In the genomic region with DNA sequence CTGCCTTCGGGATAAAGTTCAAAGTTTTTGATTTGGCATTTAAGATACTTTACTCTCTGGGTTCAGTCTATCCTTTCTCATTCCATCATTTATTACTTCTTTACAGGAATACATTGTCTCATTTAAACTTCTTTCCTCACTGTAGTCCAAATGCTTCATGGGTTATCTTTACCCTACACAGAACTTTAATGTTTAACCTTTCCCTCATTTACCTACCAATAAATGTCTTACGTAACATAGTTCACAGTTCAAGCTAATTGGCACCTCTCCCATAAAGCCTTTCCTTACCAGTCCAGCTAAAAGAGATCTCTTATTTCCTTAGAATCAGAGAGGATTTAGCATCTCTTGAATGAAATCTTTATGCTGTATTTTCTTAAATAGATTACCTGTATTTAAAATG, we compare ENCODE assay signal across 22 cellular contexts.
A peak's percentile ranks its signal among the peaks of the same experiment; 100 is the strongest.
DNase-seq lines count a peak whose midpoint lies in the region; ATAC-seq, FAIRE-seq and TF ChIP-seq lines count a peak whose summit lies in the region.
"Had no signal": no experiment of that assay in that cellular context is flagged by ENCODE, and none has a peak within 500 bp of the region (broad histone marks: within the 10 kb centered on the region; RNA-seq: fewer than 3 reads in every experiment).

No MANE protein-coding gene starts in this region.

- no peaks in the 10 kb centered on the region for H4K20me1 ChIP-seq in HepG2 (ENCODE audit: insufficient read depth, low read length)
- H4K20me1 ChIP-seq: BLaER1 treated with 17β-estradiol and CSF1 and Interleukin-3, amounts not matched to agents 10 nM and 100 nM had no signal

- POLR2A ChIA-PET in HepG2 (lab: Yijun Ruan, JAX), result no interaction called here

- peaks cover 6 to 11% (median 8%) of the 10 kb centered on the region in 4 donors for H3K4me1 ChIP-seq in liver (ENCODE audit: control insufficient read depth in 4 of 4, insufficient read depth in 4 of 4, low read length in 3 of 4)
- no peaks in the 10 kb centered on the region for H3K4me1 ChIP-seq in HepG2 (ENCODE audit: insufficient read depth, low read length)
- H3K4me1 ChIP-seq in right lobe of liver, result peaks cover 0 to 26% (median 4%) of the 10 kb centered on the region in 4 donors
- H3K4me1 ChIP-seq in SJCRH30, result no peaks in the 10 kb centered on the region
- H3K4me1 ChIP-seq: A549; BLaER1 treated with 17β-estradiol and CSF1 and Interleukin-3, amounts not matched to agents 10 nM and 100 nM; Caco-2 had no signal

- no peak for TF ChIP-seq CTCF in liver (IDR thresholded peaks at IDR 0.05; ENCODE audit: low read depth, low read length, missing input control)
- no peak for TF ChIP-seq CTCF in HepG2 (CRISPR knock-in tag; IDR thresholded peaks at IDR 0.05)
- TF ChIP-seq CTCF in right lobe of liver (IDR thresholded peaks at IDR 0.05), result no peak

- H3K4me2 ChIP-seq in HepG2 (ENCODE audit: low read depth, low read length), result no peak overlapping the region
- H3K4me2 ChIP-seq: A549; BLaER1 treated with 17β-estradiol and CSF1 and Interleukin-3, amounts not matched to agents 10 nM and 100 nM had no signal

- TF ChIP-seq POLR2A in HepG2 (IDR thresholded peaks at IDR 0.05; ENCODE audit: insufficient read depth in 1 of 2, low read depth in 2 of 2, low read length in 2 of 2) (no peak), right lobe of liver (IDR thresholded peaks at IDR 0.05) (no peak)

- DNase-seq in HepG2 (ENCODE audit: low spot score) (no peak), left colon (no peak), right lobe of liver (no peak), SJCRH30 (no peak)
- no peak for DNase-seq in activated naive CD4-positive, alpha-beta T cell treated with anti-CD3 and anti-CD28 coated beads, Interleukin-2, amount 50 U/mL, for 16 hours
- DNase-seq: AML-193; Caco-2; Calu3; CD4-positive, alpha-beta T cell; CD8-positive, alpha-beta T cell; DMS79 treated with DMSO at 0.1 percent for 48 hours; GF-D8 had no signal

- H3K27me3 ChIP-seq in liver (ENCODE audit: control insufficient read depth in 4 of 4, insufficient read depth in 4 of 4, low read length in 3 of 4) (no peaks in the 10 kb centered on the region), HepG2 (ENCODE audit: control insufficient read depth in 1 of 2, insufficient read depth in 2 of 2, low read length in 2 of 2) (no peaks in the 10 kb centered on the region), right lobe of liver (no peaks in the 10 kb centered on the region), SJCRH30 (no peaks in the 10 kb centered on the region)
- H3K27me3 ChIP-seq: BLaER1 treated with 17β-estradiol and CSF1 and Interleukin-3, amounts not matched to agents 10 nM and 100 nM had no signal

- H3K36me3 ChIP-seq in liver (ENCODE audit: control insufficient read depth in 4 of 4, insufficient read depth in 3 of 4, low read depth in 1 of 4, low read length in 3 of 4), result no peaks in the 10 kb centered on the region
- H3K36me3 ChIP-seq in HepG2 (replicated peaks in 1 of 2; ENCODE audit: control insufficient read depth in 1 of 2, insufficient read depth in 2 of 2, low read length in 2 of 2), result no peaks in the 10 kb centered on the region
- H3K36me3 ChIP-seq in right lobe of liver, result no peaks in the 10 kb centered on the region
- H3K36me3 ChIP-seq in SJCRH30, result no peaks in the 10 kb centered on the region
- H3K36me3 ChIP-seq: BLaER1 treated with 17β-estradiol and CSF1 and Interleukin-3, amounts not matched to agents 10 nM and 100 nM had no signal

- H3K9me3 ChIP-seq in liver (ENCODE audit: control insufficient read depth in 4 of 4, low read length in 3 of 4), result no peaks in the 10 kb centered on the region
- H3K9me3 ChIP-seq in HepG2 (ENCODE audit: low read length), result peaks cover 88% of the 10 kb centered on the region
- no peaks in the 10 kb centered on the region for H3K9me3 ChIP-seq in right lobe of liver
- no peaks in the 10 kb centered on the region for H3K9me3 ChIP-seq in SJCRH30 (replicated peaks)
- H3K9me3 ChIP-seq: A549, Caco-2 had no signal

- no peak overlapping the region for H2AFZ ChIP-seq in HepG2 (ENCODE audit: low read length)

- CTCF ChIA-PET in HepG2 (lab: Yijun Ruan, JAX; ENCODE audit: low intra/inter-chr PET ratio, low total read pairs), result no interaction called here

- H3K4me3 ChIP-seq in liver (ENCODE audit: low read depth in 1 of 3, low read length in 3 of 3), result no peak overlapping the region
- no peak overlapping the region for H3K4me3 ChIP-seq in HepG2 (replicated peaks in 1 of 3; ENCODE audit: insufficient read depth in 1 of 3, low read depth in 2 of 3, low read length in 3 of 3)
- no peak overlapping the region for H3K4me3 ChIP-seq in right lobe of liver
- no peak overlapping the region for H3K4me3 ChIP-seq in SJCRH30
- H3K4me3 ChIP-seq: A549; BLaER1 treated with 17β-estradiol and CSF1 and Interleukin-3, amounts not matched to agents 10 nM and 100 nM had no signal

- H3K9ac ChIP-seq in liver (ENCODE audit: low read depth in 1 of 2, low read length in 2 of 2) (no peak overlapping the region), HepG2 (ENCODE audit: insufficient read depth, low read depth, low read length) (no peak overlapping the region)
- H3K9ac ChIP-seq: BLaER1 treated with 17β-estradiol and CSF1 and Interleukin-3, amounts not matched to agents 10 nM and 100 nM had no signal

- peak; percentile 20 to 24 for TF ChIP-seq RAD21 in liver (IDR thresholded peaks at IDR 0.05)
- TF ChIP-seq RAD21 in HepG2 (CRISPR knock-in tag; IDR thresholded peaks at IDR 0.05), result no peak

- ATAC-seq in HepG2 (no peak), left colon (peak; percentile 72), right lobe of liver (peak; percentile 86 to 94 (median 90)), HG02610 (IDR thresholded peaks at IDR 0.05; ENCODE audit: unreplicated experiment) (no peak)
- ATAC-seq: A549; CD8-positive, alpha-beta T cell had no signal

- no peaks in the 10 kb centered on the region for H3K79me2 ChIP-seq in HepG2 (ENCODE audit: insufficient read depth, low read length)

- FAIRE-seq in HepG2 (lab: Jason Lieb, UNC), result no peak
- FAIRE-seq: A549, D721Med, G401.6, GM12891, GM19239 had no signal

- intact Hi-C loops in HepG2 (cut with micrococcal nuclease; ENCODE audit: unreplicated experiment), result no loop called here
- intact Hi-C loops in left colon (cut with DNase I, micrococcal nuclease), result no loop called here
- intact Hi-C loops in right lobe of liver (cut with DNase I), result no loop called here

- in situ Hi-C loops in HepG2 (cut with HindIII; ENCODE audit: extremely low pct_ligation_motif_present, low pct_unique_long_range_greater_than_20kb), result no loop called here

- H3K27ac ChIP-seq in liver (ENCODE audit: low read depth in 1 of 2, low read length in 2 of 2) (peak overlapping the region in 1 of 2 donors; percentile 20), HepG2 (ENCODE audit: extremely low read length, insufficient read depth, low read length) (no peak overlapping the region), right lobe of liver (peak overlapping the region in 1 of 3 donors; percentile 52), SJCRH30 (no peak overlapping the region)
- H3K27ac ChIP-seq: 22Rv1; A549; BLaER1 treated with 17β-estradiol and CSF1 and Interleukin-3, amounts not matched to agents 10 nM and 100 nM; C4-2B had no signal

- 41% methylated on average over 2 of the region's 2 CpGs for WGBS in liver
- 12% methylated on average over 2 of the region's 2 CpGs for WGBS in HepG2 (ENCODE audit: low lambda C conversion rate)
- 36% methylated on average over 2 of the region's 2 CpGs for WGBS in right lobe of liver (ENCODE audit: insufficient coverage, low coverage, low lambda C conversion rate, missing lambda C conversion rate)

- no TSS peak for BruUV-seq in HepG2 (replicated peaks; lab: Mats Ljungman, UMichigan)

- no peak for TF ChIP-seq EP300 in HepG2 (IDR thresholded peaks at IDR 0.05; ENCODE audit: low read depth in 2 of 2, low read length in 2 of 2)
- TF ChIP-seq EP300 in HepG2 (CRISPR knock-in tag; IDR thresholded peaks at IDR 0.05; ENCODE audit: borderline replicate concordance), result no peak

TF ChIP-seq in liver, 16 proteins besides CTCF, POLR2A, EP300 and RAD21 (continues in another document):
- TF ChIP-seq NR2F2 (IDR thresholded peaks at IDR 0.05) (peak; percentile 42), JUND (IDR thresholded peaks at IDR 0.05) (peak in 1 of 2 donors; percentile 57), GABPA (IDR thresholded peaks at IDR 0.05 in 1 of 2, conservative IDR thresholded peaks at IDR 0.05 in 1 of 2) (no peak), HNF4A (conservative IDR thresholded peaks at IDR 0.05) (peak; percentile 77 to 82)
- TF ChIP-seq, protein P1, sequence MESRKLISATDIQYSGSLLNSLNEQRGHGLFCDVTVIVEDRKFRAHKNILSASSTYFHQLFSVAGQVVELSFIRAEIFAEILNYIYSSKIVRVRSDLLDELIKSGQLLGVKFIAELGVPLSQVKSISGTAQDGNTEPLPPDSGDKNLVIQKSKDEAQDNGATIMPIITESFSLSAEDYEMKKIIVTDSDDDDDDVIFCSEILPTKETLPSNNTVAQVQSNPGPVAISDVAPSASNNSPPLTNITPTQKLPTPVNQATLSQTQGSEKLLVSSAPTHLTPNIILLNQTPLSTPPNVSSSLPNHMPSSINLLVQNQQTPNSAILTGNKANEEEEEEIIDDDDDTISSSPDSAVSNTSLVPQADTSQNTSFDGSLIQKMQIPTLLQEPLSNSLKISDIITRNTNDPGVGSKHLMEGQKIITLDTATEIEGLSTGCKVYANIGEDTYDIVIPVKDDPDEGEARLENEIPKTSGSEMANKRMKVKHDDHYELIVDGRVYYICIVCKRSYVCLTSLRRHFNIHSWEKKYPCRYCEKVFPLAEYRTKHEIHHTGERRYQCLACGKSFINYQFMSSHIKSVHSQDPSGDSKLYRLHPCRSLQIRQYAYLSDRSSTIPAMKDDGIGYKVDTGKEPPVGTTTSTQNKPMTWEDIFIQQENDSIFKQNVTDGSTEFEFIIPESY (IDR thresholded peaks at IDR 0.05), result no peak

TF ChIP-seq in HepG2, 621 proteins besides CTCF, POLR2A, EP300 and RAD21 (continues in another document):
- no peak for TF ChIP-seq SRSF9 (IDR thresholded peaks at IDR 0.05; ENCODE audit: borderline replicate concordance, insufficient read depth, low read depth, low read length, poor library complexity, severe bottlenecking)
- TF ChIP-seq SIX1 (CRISPR knock-in tag; IDR thresholded peaks at IDR 0.05; ENCODE audit: borderline replicate concordance), result no peak
- TF ChIP-seq, protein P2, sequence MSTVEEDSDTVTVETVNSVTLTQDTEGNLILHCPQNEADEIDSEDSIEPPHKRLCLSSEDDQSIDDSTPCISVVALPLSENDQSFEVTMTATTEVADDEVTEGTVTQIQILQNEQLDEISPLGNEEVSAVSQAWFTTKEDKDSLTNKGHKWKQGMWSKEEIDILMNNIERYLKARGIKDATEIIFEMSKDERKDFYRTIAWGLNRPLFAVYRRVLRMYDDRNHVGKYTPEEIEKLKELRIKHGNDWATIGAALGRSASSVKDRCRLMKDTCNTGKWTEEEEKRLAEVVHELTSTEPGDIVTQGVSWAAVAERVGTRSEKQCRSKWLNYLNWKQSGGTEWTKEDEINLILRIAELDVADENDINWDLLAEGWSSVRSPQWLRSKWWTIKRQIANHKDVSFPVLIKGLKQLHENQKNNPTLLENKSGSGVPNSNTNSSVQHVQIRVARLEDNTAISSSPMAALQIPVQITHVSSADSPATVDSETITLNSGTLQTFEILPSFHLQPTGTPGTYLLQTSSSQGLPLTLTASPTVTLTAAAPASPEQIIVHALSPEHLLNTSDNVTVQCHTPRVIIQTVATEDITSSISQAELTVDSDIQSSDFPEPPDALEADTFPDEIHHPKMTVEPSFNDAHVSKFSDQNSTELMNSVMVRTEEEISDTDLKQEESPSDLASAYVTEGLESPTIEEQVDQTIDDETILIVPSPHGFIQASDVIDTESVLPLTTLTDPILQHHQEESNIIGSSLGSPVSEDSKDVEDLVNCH (CRISPR knock-in tag; IDR thresholded peaks at IDR 0.05), result no peak

Comparison
In these comparisons a context has a peak if more than half of its experiments do, and no peak if none do; other contexts are left out.
1. ATAC-seq: peak in left colon (single experiment) and right lobe of liver (4 of 4); none in HepG2 (single experiment) and HG02610 (single experiment).